7 cellular contexts compared by ENCODE assay signal in the genomic region with DNA sequence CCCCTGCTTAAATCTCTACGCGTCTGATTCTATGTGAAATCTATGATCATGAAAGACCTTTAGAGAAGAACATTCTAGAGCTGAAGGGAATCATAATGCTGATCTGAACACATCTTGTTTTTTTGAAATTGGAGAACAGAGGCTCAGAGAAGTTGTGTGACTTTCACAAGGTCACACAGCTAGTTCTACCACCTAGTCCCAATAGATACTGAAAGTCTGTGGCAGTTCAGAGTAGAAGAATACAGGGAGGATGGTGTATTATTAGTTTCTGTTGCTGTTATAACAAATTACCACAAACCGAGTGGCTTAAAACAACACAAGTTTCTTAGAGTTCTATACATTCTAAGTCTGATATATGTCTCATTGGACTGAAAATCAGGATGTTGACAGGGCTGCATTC.
"Had no signal": no experiment of that assay in that cellular context is flagged by ENCODE, and none has a peak within 500 bp of the region (broad histone marks: within the 10 kb centered on the region; RNA-seq: fewer than 3 reads in every experiment).

No MANE protein-coding gene starts in this region.

- H3K27ac ChIP-seq: HL-60, KMS-11 had no signal

- ATAC-seq: HepG2 had no signal

- FAIRE-seq: HepG2, HTR-8/SVneo had no signal

- DNase-seq: IMR-90, KBM-7, KG1 had no signal

- H3K4me2 ChIP-seq: KMS-11 had no signal

- H3K9ac ChIP-seq: KMS-11 had no signal
